In the genomic region with DNA sequence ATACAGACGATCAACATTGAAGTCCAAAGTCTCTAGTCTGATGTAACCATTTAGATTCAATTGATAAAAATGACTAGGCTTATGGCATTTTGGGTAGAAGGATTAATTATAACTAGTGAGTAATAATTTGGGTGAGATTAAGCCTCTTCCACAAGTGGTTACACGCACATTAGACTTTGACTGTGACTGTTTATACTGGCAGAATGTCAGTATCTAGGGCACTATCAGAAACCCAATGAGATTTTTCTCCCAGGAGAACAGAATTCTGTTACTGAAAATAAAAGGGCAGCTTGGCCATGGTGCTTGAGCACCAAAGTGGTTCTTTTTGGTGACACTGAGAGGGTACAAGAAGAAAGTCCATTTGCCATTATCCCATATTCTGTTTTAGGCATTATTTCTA, we compare ENCODE assay signal across 1 cellular context.
TF ChIP-seq lines count a peak whose summit lies in the region.

No MANE protein-coding gene starts in this region.

TF ChIP-seq in liver, 16 proteins besides CTCF, POLR2A, EP300 and RAD21 (continued from another document):
- TF ChIP-seq, protein P1, sequence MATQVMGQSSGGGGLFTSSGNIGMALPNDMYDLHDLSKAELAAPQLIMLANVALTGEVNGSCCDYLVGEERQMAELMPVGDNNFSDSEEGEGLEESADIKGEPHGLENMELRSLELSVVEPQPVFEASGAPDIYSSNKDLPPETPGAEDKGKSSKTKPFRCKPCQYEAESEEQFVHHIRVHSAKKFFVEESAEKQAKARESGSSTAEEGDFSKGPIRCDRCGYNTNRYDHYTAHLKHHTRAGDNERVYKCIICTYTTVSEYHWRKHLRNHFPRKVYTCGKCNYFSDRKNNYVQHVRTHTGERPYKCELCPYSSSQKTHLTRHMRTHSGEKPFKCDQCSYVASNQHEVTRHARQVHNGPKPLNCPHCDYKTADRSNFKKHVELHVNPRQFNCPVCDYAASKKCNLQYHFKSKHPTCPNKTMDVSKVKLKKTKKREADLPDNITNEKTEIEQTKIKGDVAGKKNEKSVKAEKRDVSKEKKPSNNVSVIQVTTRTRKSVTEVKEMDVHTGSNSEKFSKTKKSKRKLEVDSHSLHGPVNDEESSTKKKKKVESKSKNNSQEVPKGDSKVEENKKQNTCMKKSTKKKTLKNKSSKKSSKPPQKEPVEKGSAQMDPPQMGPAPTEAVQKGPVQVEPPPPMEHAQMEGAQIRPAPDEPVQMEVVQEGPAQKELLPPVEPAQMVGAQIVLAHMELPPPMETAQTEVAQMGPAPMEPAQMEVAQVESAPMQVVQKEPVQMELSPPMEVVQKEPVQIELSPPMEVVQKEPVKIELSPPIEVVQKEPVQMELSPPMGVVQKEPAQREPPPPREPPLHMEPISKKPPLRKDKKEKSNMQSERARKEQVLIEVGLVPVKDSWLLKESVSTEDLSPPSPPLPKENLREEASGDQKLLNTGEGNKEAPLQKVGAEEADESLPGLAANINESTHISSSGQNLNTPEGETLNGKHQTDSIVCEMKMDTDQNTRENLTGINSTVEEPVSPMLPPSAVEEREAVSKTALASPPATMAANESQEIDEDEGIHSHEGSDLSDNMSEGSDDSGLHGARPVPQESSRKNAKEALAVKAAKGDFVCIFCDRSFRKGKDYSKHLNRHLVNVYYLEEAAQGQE (IDR thresholded peaks at IDR 0.05): no peak
- TF ChIP-seq JUND (IDR thresholded peaks at IDR 0.05) (peak; percentile 50 to 66), FOXA2 (IDR thresholded peaks at IDR 0.05) (no peak), HNF4A (conservative IDR thresholded peaks at IDR 0.05) (peak; percentile 79 to 81), YY1 (IDR thresholded peaks at IDR 0.05) (peak; percentile 53), HNF4G (IDR thresholded peaks at IDR 0.05) (peak; percentile 44), GABPA (IDR thresholded peaks at IDR 0.05 in 1 of 2, conservative IDR thresholded peaks at IDR 0.05 in 1 of 2) (no peak)
- TF ChIP-seq, protein P2, sequence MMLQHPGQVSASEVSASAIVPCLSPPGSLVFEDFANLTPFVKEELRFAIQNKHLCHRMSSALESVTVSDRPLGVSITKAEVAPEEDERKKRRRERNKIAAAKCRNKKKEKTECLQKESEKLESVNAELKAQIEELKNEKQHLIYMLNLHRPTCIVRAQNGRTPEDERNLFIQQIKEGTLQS (IDR thresholded peaks at IDR 0.05): peak; percentile 38
